ENCODE assay signal across 17 cellular contexts in the genomic region with DNA sequence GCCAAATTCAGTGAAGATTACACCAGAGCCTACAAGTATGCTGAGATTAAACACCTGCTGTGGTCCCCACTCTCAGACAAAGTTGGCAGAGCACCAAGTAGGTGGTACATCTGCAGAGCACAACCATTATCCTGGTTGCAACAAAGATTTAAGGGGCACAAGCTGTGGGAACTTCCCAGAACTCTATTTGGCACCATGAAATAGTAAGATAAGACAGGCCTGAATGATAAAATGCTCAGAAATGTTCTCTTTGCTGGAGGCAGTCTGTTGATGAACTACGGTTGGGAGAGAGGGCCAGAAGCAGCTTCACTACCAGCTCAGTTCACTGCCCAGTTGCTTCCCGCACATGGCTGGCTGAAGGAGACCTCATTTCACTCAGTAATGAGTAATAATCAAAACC. TPM values are rescaled to one million over a fixed set of nuclear protein-coding genes. Genes with fewer than 3 reads are reported as not detected.
DNase-seq lines count a peak whose midpoint lies in the region; ATAC-seq and TF ChIP-seq lines count a peak whose summit lies in the region.
"Had no signal": no experiment of that assay in that cellular context is flagged by ENCODE, and none has a peak within 500 bp of the region (broad histone marks: within the 10 kb centered on the region; RNA-seq: fewer than 3 reads in every experiment).

No MANE protein-coding gene starts in this region.

- no peak overlapping the region for H3K4me3 ChIP-seq in BE2C (ENCODE audit: low read depth, low read length)
- H3K4me3 ChIP-seq in DND-41 (ENCODE audit: low read depth in 1 of 2, low read length in 2 of 2), result no peak overlapping the region
- H3K4me3 ChIP-seq in dorsolateral prefrontal cortex, result no peak overlapping the region
- no peak overlapping the region for H3K4me3 ChIP-seq in right lobe of liver
- H3K4me3 ChIP-seq in breast epithelium, result no peak overlapping the region
- H3K4me3 ChIP-seq in left ventricle myocardium inferior, result no peak overlapping the region
- H3K4me3 ChIP-seq: gastrocnemius medialis, GM23248, right atrium auricular region, SJSA1 had no signal

- no peak overlapping the region for H3K9ac ChIP-seq in DND-41 (ENCODE audit: low read depth, low read length)
- H3K9ac ChIP-seq: GM23248 had no signal

- H3K27ac ChIP-seq in DND-41 (ENCODE audit: low read length), result peak overlapping the region; percentile 52; the same call in 1 of the 2 replicates
- peak overlapping the region in 46 of 59 donors; percentile 3 to 76 (median 52) for H3K27ac ChIP-seq in dorsolateral prefrontal cortex
- no peak overlapping the region for H3K27ac ChIP-seq in right lobe of liver
- no peak overlapping the region for H3K27ac ChIP-seq in breast epithelium
- H3K27ac ChIP-seq in left ventricle myocardium inferior (replicated peaks), result no peak overlapping the region
- H3K27ac ChIP-seq: gastrocnemius medialis, GM23248, right atrium auricular region, SJSA1 had no signal

- 56% methylated on average over 1 of the region's 2 CpGs for WGBS in right lobe of liver (ENCODE audit: insufficient coverage, low coverage, low lambda C conversion rate, missing lambda C conversion rate)

- no peaks in the 10 kb centered on the region for H4K20me1 ChIP-seq in DND-41 (ENCODE audit: insufficient read depth, low read length)

- H3K36me3 ChIP-seq in BE2C (no peaks in the 10 kb centered on the region), DND-41 (ENCODE audit: insufficient read depth, low read length) (peaks cover 17% of the 10 kb centered on the region), right lobe of liver (no peaks in the 10 kb centered on the region), breast epithelium (no peaks in the 10 kb centered on the region), left ventricle myocardium inferior (no peaks in the 10 kb centered on the region)
- H3K36me3 ChIP-seq: gastrocnemius medialis, SJSA1 had no signal

- ATAC-seq in DND-41 (ENCODE audit: insufficient read depth, low read depth), result peak; percentile 78
- no peak for ATAC-seq in right lobe of liver
- ATAC-seq in esophagus mucosa, result no peak
- ATAC-seq: gastrocnemius medialis; left lobe of liver; stimulated activated naive CD8-positive, alpha-beta T cell treated with anti-CD3 and anti-CD28 coated beads, Interleukin-15, amount 100 ng/mL, for 72 hours had no signal

- intact Hi-C loops in dorsolateral prefrontal cortex (cut with DNase I), result no loop called here
- intact Hi-C loops in right lobe of liver (cut with DNase I), result no loop called here
- intact Hi-C loops in breast epithelium (cut with DNase I; ENCODE audit: low total_unique reads), result no loop called here
- intact Hi-C loops in left ventricle myocardium inferior (cut with micrococcal nuclease), result no loop called here

- no peak for TF ChIP-seq CTCF in BE2C (IDR thresholded peaks at IDR 0.05; ENCODE audit: low read depth, low read length)
- TF ChIP-seq CTCF in DND-41 (IDR thresholded peaks at IDR 0.05; ENCODE audit: borderline replicate concordance, extremely low read depth, low read length, poor library complexity, severe bottlenecking), result no peak
- TF ChIP-seq CTCF in dorsolateral prefrontal cortex (IDR thresholded peaks at IDR 0.05 in 54 of 56, conservative IDR thresholded peaks at IDR 0.05 in 2 of 56; ENCODE audit: low read depth in 1 of 56, partially characterized antibody in 56 of 56), result no peak
- TF ChIP-seq CTCF in right lobe of liver (IDR thresholded peaks at IDR 0.05), result no peak
- no peak for TF ChIP-seq CTCF in breast epithelium (IDR thresholded peaks at IDR 0.05)
- TF ChIP-seq CTCF in left ventricle myocardium inferior (IDR thresholded peaks at IDR 0.05; ENCODE audit: borderline replicate concordance), result no peak

- TF ChIP-seq POLR2A in right lobe of liver (IDR thresholded peaks at IDR 0.05) (no peak), breast epithelium (IDR thresholded peaks at IDR 0.05) (no peak)

- H3K4me2 ChIP-seq in DND-41 (ENCODE audit: insufficient read depth, low read length), result no peak overlapping the region

- DNase-seq in BE2C, result peak; percentile 16
- peak; percentile 59 for DNase-seq in DND-41
- DNase-seq in NCI-H2227 treated with DMSO at 0.1 percent for 48 hours (lab: John Stamatoyannopoulos, UW), result peak; percentile 12
- no peak for DNase-seq in dorsolateral prefrontal cortex
- DNase-seq in right lobe of liver, result no peak
- DNase-seq in breast epithelium (ENCODE audit: low spot score in 2 of 2), result no peak
- no peak for DNase-seq in left ventricle myocardium inferior
- DNase-seq: DMS153; gastrocnemius medialis; GM23248; NCI-H226; nucleus accumbens; stimulated activated naive CD8-positive, alpha-beta T cell treated with anti-CD3 and anti-CD28 coated beads, Interleukin-15, amount 100 ng/mL, for 72 hours had no signal

- H3K79me2 ChIP-seq in DND-41 (ENCODE audit: insufficient read depth, low read length), result peaks cover 20% of the 10 kb centered on the region

- no peaks in the 10 kb centered on the region for H3K9me3 ChIP-seq in BE2C
- no peaks in the 10 kb centered on the region for H3K9me3 ChIP-seq in DND-41 (ENCODE audit: insufficient read depth, low read length, severe bottlenecking)
- no peaks in the 10 kb centered on the region for H3K9me3 ChIP-seq in right lobe of liver
- H3K9me3 ChIP-seq in breast epithelium, result no peaks in the 10 kb centered on the region
- peaks cover 5% of the 10 kb centered on the region for H3K9me3 ChIP-seq in left ventricle myocardium inferior (replicated peaks)
- H3K9me3 ChIP-seq: gastrocnemius medialis, right atrium auricular region, SJSA1 had no signal

- H2AFZ ChIP-seq in DND-41 (ENCODE audit: low read depth, low read length), result no peak overlapping the region
- H2AFZ ChIP-seq: GM23248 had no signal

- H3K27me3 ChIP-seq in BE2C, result no peaks in the 10 kb centered on the region
- H3K27me3 ChIP-seq in DND-41 (ENCODE audit: insufficient read depth, low read length, poor library complexity), result no peaks in the 10 kb centered on the region
- H3K27me3 ChIP-seq in dorsolateral prefrontal cortex, result no peaks in the 10 kb centered on the region
- H3K27me3 ChIP-seq in right lobe of liver, result no peaks in the 10 kb centered on the region
- no peaks in the 10 kb centered on the region for H3K27me3 ChIP-seq in breast epithelium
- no peaks in the 10 kb centered on the region for H3K27me3 ChIP-seq in left ventricle myocardium inferior (ENCODE audit: low read depth)
- H3K27me3 ChIP-seq: gastrocnemius medialis, right atrium auricular region, SJSA1 had no signal

- no peaks in the 10 kb centered on the region for H3K4me1 ChIP-seq in BE2C
- peaks cover 13% of the 10 kb centered on the region for H3K4me1 ChIP-seq in DND-41 (ENCODE audit: insufficient read depth, low read length)
- no peaks in the 10 kb centered on the region for H3K4me1 ChIP-seq in right lobe of liver
- no peaks in the 10 kb centered on the region for H3K4me1 ChIP-seq in breast epithelium
- H3K4me1 ChIP-seq in left ventricle myocardium inferior, result no peaks in the 10 kb centered on the region
- H3K4me1 ChIP-seq: right atrium auricular region, SJSA1 had no signal

RNA-seq across cellular contexts. Expression of gene RPL5, which starts 19.9 kb away (rescaled TPM):
- polyA plus RNA-seq in BE2C (2012; ENCODE audit: insufficient read depth, insufficient read length, low read depth), result 400 TPM
- total RNA-seq in dorsolateral prefrontal cortex (100 to 1,000 TPM; 222 to 435 (median 286) TPM), right lobe of liver (100 to 1,000 TPM; 225 to 532 (median 294) TPM), breast epithelium (1,000 to 10,000 TPM; 1,682 to 2,363 (median 2,105) TPM), esophagus mucosa (850 TPM), left ventricle myocardium inferior (552 TPM)

Comparison
In these comparisons a context has a peak if more than half of its experiments do, and no peak if none do; other contexts are left out.
1. DNase-seq: peak in BE2C (single experiment), DND-41 (single experiment) and NCI-H2227 treated with DMSO at 0.1 percent for 48 hours (single experiment); none in dorsolateral prefrontal cortex (0 of 10), right lobe of liver (0 of 3), breast epithelium (0 of 2) and left ventricle myocardium inferior (single experiment).
2. H3K27ac ChIP-seq: peak in DND-41 (single experiment) and dorsolateral prefrontal cortex (46 of 59); none in right lobe of liver (0 of 3), breast epithelium (0 of 2) and left ventricle myocardium inferior (single experiment).